Comparison of ENCODE assay signal across 15 cellular contexts in the genomic region with DNA sequence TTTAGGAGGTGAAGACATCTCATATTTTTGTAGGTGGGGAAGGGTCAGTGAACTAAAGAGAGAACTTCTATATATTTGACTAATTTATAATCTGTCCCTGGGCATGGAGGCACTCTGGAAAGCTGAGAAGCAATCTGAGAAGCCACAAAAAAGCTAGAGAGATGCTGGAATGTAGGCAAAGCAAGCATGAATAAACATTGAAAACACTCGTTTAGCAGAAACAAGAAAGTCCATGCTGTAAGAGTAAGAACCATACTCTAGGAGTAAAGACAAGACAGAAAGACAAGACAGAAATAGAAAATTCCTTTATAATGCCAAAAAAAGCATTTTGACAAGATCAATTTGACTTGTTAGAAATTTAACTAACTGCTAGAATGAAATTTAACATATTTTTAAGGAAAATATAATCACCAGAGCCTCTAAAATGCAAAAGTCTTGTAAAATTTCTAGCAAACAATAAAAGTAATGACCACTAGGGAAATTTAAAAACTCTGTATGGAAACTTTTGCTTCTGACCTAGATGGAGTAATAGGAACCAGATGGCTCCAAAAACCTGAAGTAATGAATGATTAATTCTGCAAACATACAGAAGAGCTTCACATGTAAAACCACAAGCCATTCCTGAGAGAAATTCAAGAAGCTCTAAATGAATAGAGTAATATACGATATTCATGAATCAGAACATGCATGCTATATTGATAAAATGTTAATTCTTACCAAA.
DNase-seq lines count a peak whose midpoint lies in the region; ATAC-seq and TF ChIP-seq lines count a peak whose summit lies in the region.
"Had no signal": no experiment of that assay in that cellular context is flagged by ENCODE, and none has a peak within 500 bp of the region (broad histone marks: within the 10 kb centered on the region; RNA-seq: fewer than 3 reads in every experiment).

No MANE protein-coding gene starts in this region.

- H3K4me1 ChIP-seq in spleen: no peaks in the 10 kb centered on the region
- H3K4me1 ChIP-seq: colonic mucosa, esophagus squamous epithelium had no signal

- H3K4me3 ChIP-seq in AG04449 (ENCODE audit: low read depth, low read length) (no peak overlapping the region), HFF-Myc (replicated peaks; ENCODE audit: low read depth, low read length) (no peak overlapping the region), spleen (no peak overlapping the region)
- H3K4me3 ChIP-seq: colonic mucosa, esophagus squamous epithelium had no signal

- POLR2A ChIA-PET in AG04449 (lab: Yijun Ruan, JAX): no interaction called here

- no peak for ATAC-seq in GM19328 (IDR thresholded peaks at IDR 0.05; ENCODE audit: unreplicated experiment)

- DNase-seq in AG04449 (ENCODE audit: low read depth, low spot score) (peak; percentile 70), HFF-Myc (ENCODE audit: extremely low read depth, low read depth) (peak; percentile 55), astrocyte of the hippocampus (ENCODE audit: low read depth, low spot score) (peak; percentile 42), glomerular visceral epithelial cell (ENCODE audit: extremely low spot score) (peak; percentile 53), NOMO-1 (lab: John Stamatoyannopoulos, UW; ENCODE audit: unreplicated experiment in 2 of 2) (no peak), spleen (no peak), cardiac septum (ENCODE audit: low spot score) (no peak)
- DNase-seq: activated B cell treated with CpG ODN at 0.5 μM for 24 hours; colonic mucosa; DMS 273 treated with DMSO at 0.1 percent for 48 hours; esophagus squamous epithelium; immature natural killer cell; occipital lobe; stimulated activated CD4-positive, alpha-beta T cell treated with anti-CD3 and anti-CD28 coated beads, Interleukin-12 subunit alpha, Interleukin-12 subunit beta, amount 100 ng/mL, for 4 hours had no signal

- 72 to 87% (median 81%) methylated on average over 2 of the region's 2 CpGs for WGBS in spleen, 5 donors

- TF ChIP-seq CTCF in AG04449 (IDR thresholded peaks at IDR 0.05; ENCODE audit: insufficient read depth, low read length, missing control alignments) (no peak), HFF-Myc (IDR thresholded peaks at IDR 0.05; ENCODE audit: low read depth, low read length, missing control alignments) (no peak), spleen (IDR thresholded peaks at IDR 0.05 in 8 of 11, conservative IDR thresholded peaks at IDR 0.05 in 3 of 11) (no peak)

- peaks cover 0 to 11% (median under 1%) of the 10 kb centered on the region in 8 donors for H3K9me3 ChIP-seq in spleen
- H3K9me3 ChIP-seq: colonic mucosa, esophagus squamous epithelium had no signal

- intact Hi-C loops in spleen (cut with DNase I; ENCODE audit: low total_unique reads) (no loop called here), cardiac septum (cut with DNase I) (no loop called here)

- no peak overlapping the region for H3K27ac ChIP-seq in spleen
- H3K27ac ChIP-seq: colonic mucosa, esophagus squamous epithelium had no signal

- TF ChIP-seq POLR2A in spleen (IDR thresholded peaks at IDR 0.05): no peak

- CTCF ChIA-PET in AG04449 (lab: Yijun Ruan, JAX): interaction anchor here (0.6 to 1.0 kb wide), 2 partner anchors 28 to 29 kb away, joined by 3 to 4 read pairs; no protein-coding TSS in a partner anchor

- H3K27me3 ChIP-seq in spleen (replicated peaks in 1 of 7): no peaks in the 10 kb centered on the region
- H3K27me3 ChIP-seq: colonic mucosa, esophagus squamous epithelium had no signal

- H3K36me3 ChIP-seq in spleen: no peaks in the 10 kb centered on the region
- H3K36me3 ChIP-seq: colonic mucosa, esophagus squamous epithelium had no signal

Comparison
In these comparisons a context has a peak if more than half of its experiments do, and no peak if none do; other contexts are left out.
1. DNase-seq: peak in AG04449 (single experiment), HFF-Myc (single experiment), astrocyte of the hippocampus (single experiment) and glomerular visceral epithelial cell (single experiment); none in NOMO-1 (0 of 2), spleen (single experiment) and cardiac septum (single experiment).